In genomic region chr1:188941986-188942385, GRCh38 we compare ENCODE assay signal across 17 cellular contexts.
A peak's percentile ranks its signal among the peaks of the same experiment; 100 is the strongest.
DNase-seq lines count a peak whose midpoint lies in the region; ATAC-seq and TF ChIP-seq lines count a peak whose summit lies in the region.
"Had no signal": no experiment of that assay in that cellular context is flagged by ENCODE, and none has a peak within 500 bp of the region (broad histone marks: within the 10 kb centered on the region; RNA-seq: fewer than 3 reads in every experiment).

No MANE protein-coding gene starts in this region.

- no peak overlapping the region for H2AK5ac ChIP-seq in neuronal stem cell (ENCODE audit: low read depth, low read length)

- no peak overlapping the region for H3K27ac ChIP-seq in GM23338 (ENCODE audit: low read depth)
- H3K27ac ChIP-seq in iPS-20b (ENCODE audit: low read length): no peak overlapping the region
- no peak overlapping the region for H3K27ac ChIP-seq in neuronal stem cell (replicated peaks; ENCODE audit: low read length)
- H3K27ac ChIP-seq: GM23248 had no signal

- H3K27ac Mint-ChIP-seq in GM23338 (peak overlapping the region; percentile 0; the same call in 1 of the 2 replicates), WTC11 (no peak overlapping the region; the same call in 1 of the 2 replicates)
- H3K27ac Mint-ChIP-seq: B cell; CD4-positive, alpha-beta T cell had no signal

- H3K23ac ChIP-seq in neuronal stem cell (ENCODE audit: low read depth, low read length, poor library complexity): no peak overlapping the region

- H3K14ac ChIP-seq in neuronal stem cell (ENCODE audit: low read length): no peak overlapping the region

- WGBS in neuronal stem cell (ENCODE audit: extremely low coverage in 2 of 2, insufficient read length in 2 of 2, insufficient replicate concordance in 1 of 2), 2 donors: no CpG with 5 or more reads among the region's 2 CpGs

- H2BK120ac ChIP-seq in neuronal stem cell (ENCODE audit: low read depth, low read length): no peak overlapping the region

- no peak overlapping the region for H3K4ac ChIP-seq in neuronal stem cell (ENCODE audit: low read length)

- no peaks in the 10 kb centered on the region for H3F3A ChIP-seq in GM23338 (replicated peaks; ENCODE audit: low read depth)

- H3K4me2 ChIP-seq in GM23338 (no peak overlapping the region), neuronal stem cell (ENCODE audit: insufficient read depth, low read length, poor library complexity, severe bottlenecking) (no peak overlapping the region)

- CTCF ChIA-PET in WTC11 (lab: Charles Lee): interaction anchor here (2.1 kb wide), 1 partner anchor 160 kb away, joined by 11 read pairs; no protein-coding TSS in a partner anchor

- no peak overlapping the region for H2BK5ac ChIP-seq in neuronal stem cell (ENCODE audit: low read length)

- POLR2A ChIA-PET in WTC11 (lab: Charles Lee): no interaction called here

- H2AFZ ChIP-seq in GM23338 (no peak overlapping the region), neuronal stem cell (ENCODE audit: low read length) (no peak overlapping the region)
- H2AFZ ChIP-seq: GM23248 had no signal

- H3K9me2 ChIP-seq in GM23338 (ENCODE audit: insufficient read depth): no peaks in the 10 kb centered on the region

- H3K79me1 ChIP-seq in neuronal stem cell (ENCODE audit: low read depth, low read length): no peaks in the 10 kb centered on the region

- H3K9ac ChIP-seq in iPS-20b (ENCODE audit: low read depth, low read length) (no peak overlapping the region), neuronal stem cell (ENCODE audit: low read depth, low read length, poor library complexity) (no peak overlapping the region)
- H3K9ac ChIP-seq: GM23248 had no signal

- H2BK12ac ChIP-seq in neuronal stem cell (ENCODE audit: low read length): no peak overlapping the region

- peak; percentile 52 for DNase-seq in GM23338 (ENCODE audit: low spot score)
- DNase-seq in WTC11 (ENCODE audit: low spot score): no peak
- DNase-seq in neuronal stem cell (ENCODE audit: low spot score): peak; percentile 6
- no peak for DNase-seq in occipital lobe (lab: John Stamatoyannopoulos, UW)
- no peak for DNase-seq in medulla oblongata (ENCODE audit: extremely low spot score)
- DNase-seq: 8988T; C1 segment of cervical spinal cord; Calu3; CD4-positive, alpha-beta T cell; DMS79; GM23248 had no signal

- H3K4me1 Mint-ChIP-seq in GM23338: peaks cover 5% of the 10 kb centered on the region; the same call in 2 of the 3 replicates
- peaks cover 10% of the 10 kb centered on the region for H3K4me1 Mint-ChIP-seq in WTC11
- H3K4me1 Mint-ChIP-seq: B cell had no signal

- H3K9me3 ChIP-seq in iPS-20b (ENCODE audit: insufficient read depth, low read depth, low read length) (no peaks in the 10 kb centered on the region), neuronal stem cell (replicated peaks in 1 of 2; ENCODE audit: control insufficient read depth in 2 of 2, insufficient read depth in 1 of 2, low read depth in 1 of 2, low read length in 2 of 2) (no peaks in the 10 kb centered on the region)
- H3K9me3 ChIP-seq: HAP-1 had no signal

- peaks cover 10% of the 10 kb centered on the region; the same call in 1 of the 2 replicates for H3K4me1 ChIP-seq in GM23338 (ENCODE audit: insufficient read depth)
- H3K4me1 ChIP-seq in iPS-20b (ENCODE audit: insufficient read depth, low read length): peaks cover 6% of the 10 kb centered on the region; the same call in 1 of the 2 replicates
- H3K4me1 ChIP-seq in neuronal stem cell (ENCODE audit: control insufficient read depth in 2 of 2, insufficient read depth in 1 of 2, low read depth in 1 of 2, low read length in 2 of 2): no peaks in the 10 kb centered on the region

- no peaks in the 10 kb centered on the region for H3K27me3 Mint-ChIP-seq in GM23338 (ENCODE audit: insufficient read depth, low read depth, poor library complexity)
- no peaks in the 10 kb centered on the region for H3K27me3 Mint-ChIP-seq in WTC11 (ENCODE audit: low read depth)
- H3K27me3 Mint-ChIP-seq: B cell; CD4-positive, alpha-beta T cell had no signal

- H4K20me1 ChIP-seq in GM23338 (replicated peaks; ENCODE audit: insufficient read depth): no peaks in the 10 kb centered on the region

- H3K4me3 Mint-ChIP-seq in GM23338: no peak overlapping the region
- H3K4me3 Mint-ChIP-seq in WTC11: no peak overlapping the region
- H3K4me3 Mint-ChIP-seq: B cell; CD4-positive, alpha-beta T cell had no signal

- no peaks in the 10 kb centered on the region for H3K36me3 Mint-ChIP-seq in GM23338 (ENCODE audit: low read depth)
- no peaks in the 10 kb centered on the region for H3K36me3 Mint-ChIP-seq in WTC11

- H3K4me3 ChIP-seq in GM23338: no peak overlapping the region
- H3K4me3 ChIP-seq in iPS-20b (ENCODE audit: low read length): peak overlapping the region; percentile 18
- no peak overlapping the region for H3K4me3 ChIP-seq in neuronal stem cell (ENCODE audit: low read length in 2 of 2)
- H3K4me3 ChIP-seq: GM12878, GM23248, HAP-1 had no signal

- ATAC-seq in GM23338 (peak; percentile 80), WTC11 (peak; percentile 98), GM21717 (IDR thresholded peaks at IDR 0.05; ENCODE audit: unreplicated experiment) (no peak)
- ATAC-seq: GM12878, HepG2 had no signal

- H4K91ac ChIP-seq in neuronal stem cell (ENCODE audit: low read depth, low read length, poor library complexity): no peak overlapping the region

- H3K36me3 ChIP-seq in GM23338 (ENCODE audit: insufficient read depth) (no peaks in the 10 kb centered on the region), iPS-20b (ENCODE audit: insufficient read depth, low read depth, low read length) (no peaks in the 10 kb centered on the region), neuronal stem cell (replicated peaks in 1 of 2; ENCODE audit: control insufficient read depth in 2 of 2, insufficient read depth in 2 of 2, low read length in 2 of 2) (no peaks in the 10 kb centered on the region)
- H3K36me3 ChIP-seq: HAP-1 had no signal

- TF ChIP-seq CTCF in GM23338 (conservative IDR thresholded peaks at IDR 0.05; ENCODE audit: low read depth in 2 of 2) (no peak), WTC11 (IDR thresholded peaks at IDR 0.05) (no peak)

- no peak overlapping the region for H4K8ac ChIP-seq in neuronal stem cell (ENCODE audit: low read depth, low read length)

- H2BK15ac ChIP-seq in neuronal stem cell (ENCODE audit: low read length): no peak overlapping the region

- no peaks in the 10 kb centered on the region for H3K27me3 ChIP-seq in GM23338 (ENCODE audit: insufficient read depth)
- no peaks in the 10 kb centered on the region for H3K27me3 ChIP-seq in iPS-20b (ENCODE audit: insufficient read depth, low read length)
- H3K27me3 ChIP-seq in neuronal stem cell (ENCODE audit: control insufficient read depth in 3 of 3, insufficient read depth in 3 of 3, low read depth in 1 of 3, low read length in 3 of 3): no peaks in the 10 kb centered on the region

- no peak overlapping the region for H3K18ac ChIP-seq in neuronal stem cell (ENCODE audit: low read length)

- no peaks in the 10 kb centered on the region for H3K9me3 Mint-ChIP-seq in GM23338
- no peaks in the 10 kb centered on the region for H3K9me3 Mint-ChIP-seq in WTC11

- H3K79me2 ChIP-seq in GM23338 (replicated peaks; ENCODE audit: insufficient read depth): no peaks in the 10 kb centered on the region

TF ChIP-seq in GM23338, 12 proteins besides CTCF, POLR2A, EP300 and RAD21 (continues in another document):
- TF ChIP-seq STAT1 (IDR thresholded peaks at IDR 0.05; ENCODE audit: unreplicated experiment) (no peak), POLR2AphosphoS5 (IDR thresholded peaks at IDR 0.05; ENCODE audit: low read depth) (no peak), ETS1 (IDR thresholded peaks at IDR 0.05) (no peak), EZH2phosphoT487 (IDR thresholded peaks at IDR 0.05; ENCODE audit: unreplicated experiment) (no peak)

TF ChIP-seq in WTC11, 78 proteins besides CTCF, POLR2A, EP300 and RAD21:
- TF ChIP-seq RORB (CRISPR knock-in tag; IDR thresholded peaks at IDR 0.05) (no peak), GTF2I (CRISPR knock-in tag; conservative IDR thresholded peaks at IDR 0.05) (no peak), MLX (CRISPR knock-in tag; IDR thresholded peaks at IDR 0.05) (no peak), NR2C2 (CRISPR knock-in tag; IDR thresholded peaks at IDR 0.05) (no peak), TEAD4 (CRISPR knock-in tag; IDR thresholded peaks at IDR 0.05) (no peak), EMX1 (CRISPR knock-in tag; IDR thresholded peaks at IDR 0.05) (no peak), TP53 (CRISPR knock-in tag; IDR thresholded peaks at IDR 0.05) (no peak), HMGA2 (CRISPR knock-in tag; IDR thresholded peaks at IDR 0.05) (no peak), ZBTB43 (CRISPR knock-in tag; IDR thresholded peaks at IDR 0.05) (no peak), ZNF396 (CRISPR knock-in tag; IDR thresholded peaks at IDR 0.05; ENCODE audit: borderline replicate concordance) (no peak)
- TF ChIP-seq, protein P1, sequence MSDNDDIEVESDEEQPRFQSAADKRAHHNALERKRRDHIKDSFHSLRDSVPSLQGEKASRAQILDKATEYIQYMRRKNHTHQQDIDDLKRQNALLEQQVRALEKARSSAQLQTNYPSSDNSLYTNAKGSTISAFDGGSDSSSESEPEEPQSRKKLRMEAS (CRISPR knock-in tag; IDR thresholded peaks at IDR 0.05): no peak

Comparison
In these comparisons a context has a peak if more than half of its experiments do, and no peak if none do; other contexts are left out.
1. DNase-seq: peak in GM23338 (single experiment) and neuronal stem cell (single experiment); none in WTC11 (single experiment), occipital lobe (single experiment) and medulla oblongata (single experiment).